8 cellular contexts compared by ENCODE assay signal in the genomic region with DNA sequence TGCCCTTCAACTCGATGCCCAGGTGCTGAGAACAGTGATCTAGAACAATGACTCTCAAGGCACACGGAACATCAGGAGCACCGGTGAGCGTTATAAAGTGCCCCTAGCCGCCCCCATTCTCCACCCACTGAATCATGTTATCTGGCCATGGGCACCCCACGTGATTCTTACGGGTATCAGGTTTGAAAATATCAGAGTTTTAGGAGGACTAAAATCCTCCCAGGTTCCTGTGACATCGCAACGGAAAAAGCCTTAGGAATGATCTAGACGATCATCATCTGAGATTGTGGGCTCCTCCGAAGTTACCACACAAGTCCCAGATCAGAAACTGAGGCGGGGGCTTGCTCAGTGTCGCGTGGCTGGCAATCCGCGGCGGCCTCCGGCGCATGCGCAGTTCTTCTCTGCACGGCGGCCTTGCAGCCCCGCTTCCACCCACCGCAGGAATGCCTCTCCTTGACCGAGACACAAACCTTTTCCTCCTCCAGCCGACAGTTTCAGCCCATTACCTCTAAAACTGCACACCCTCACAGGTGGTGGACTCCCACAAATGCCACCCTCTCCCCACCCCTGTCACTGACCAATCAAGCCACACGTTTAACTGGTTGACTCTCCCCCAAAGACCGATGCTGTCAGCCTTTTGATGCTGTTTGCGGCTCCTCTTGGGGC. TPM values are rescaled to one million over a fixed set of nuclear protein-coding genes. Genes with fewer than 3 reads are reported as not detected.
A peak's percentile ranks its signal among the peaks of the same experiment; 100 is the strongest.
DNase-seq lines count a peak whose midpoint lies in the region; ATAC-seq and TF ChIP-seq lines count a peak whose summit lies in the region.

No MANE protein-coding gene starts in this region.

- peak; percentile 75 for DNase-seq in HT-29 (ENCODE audit: low spot score)
- peak; percentile 32 for DNase-seq in activated T-cell treated with anti-CD3 and anti-CD28 coated beads for 24 hours (ENCODE audit: low read depth)
- DNase-seq in fibroblast of mammary gland (ENCODE audit: low read depth), result peak; percentile 25
- no peak for DNase-seq in retinal pigment epithelial cell (ENCODE audit: low read depth)
- DNase-seq in NCI-H2196 treated with DMSO at 0.1 percent for 48 hours (lab: John Stamatoyannopoulos, UW; ENCODE audit: unreplicated experiment), result no peak
- no peak for DNase-seq in G401 (ENCODE audit: low spot score)

- TF ChIP-seq CTCF in fibroblast of mammary gland (conservative IDR thresholded peaks at IDR 0.05; ENCODE audit: control insufficient read depth, insufficient read depth, low read depth, low read length), result no peak
- TF ChIP-seq CTCF in retinal pigment epithelial cell (conservative IDR thresholded peaks at IDR 0.05; ENCODE audit: low read depth, low read length), result no peak

- in situ Hi-C loops in G401 (cut with HindIII; ENCODE audit: low sequenced_read_pairs), result no loop called here

- ATAC-seq in HG02852 (IDR thresholded peaks at IDR 0.05; ENCODE audit: unreplicated experiment) (no peak), HG03457 (IDR thresholded peaks at IDR 0.05; ENCODE audit: unreplicated experiment) (no peak)

- H3K4me3 ChIP-seq in fibroblast of mammary gland (ENCODE audit: control insufficient read depth, low read depth, low read length) (peak overlapping the region; percentile 10), retinal pigment epithelial cell (ENCODE audit: low read length) (peak overlapping the region; percentile 35)

RNA-seq across cellular contexts. Expression of gene MRPL33, which starts 5.8 kb away (rescaled TPM):
- 64.9 and 72.1 TPM in 2 replicates for total RNA-seq in HT-29 (2014; rRNA removed; shearing (Covaris generic))
- total RNA-seq in G401 (2014; rRNA removed; shearing (Covaris generic)), result 68.1 and 139 TPM in 2 replicates

Comparison
In these comparisons a context has a peak if more than half of its experiments do, and no peak if none do; other contexts are left out.
1. DNase-seq: peak in HT-29 (single experiment), activated T-cell treated with anti-CD3 and anti-CD28 coated beads for 24 hours (single experiment) and fibroblast of mammary gland (single experiment); none in retinal pigment epithelial cell (single experiment), NCI-H2196 treated with DMSO at 0.1 percent for 48 hours (single experiment) and G401 (single experiment).